8 cellular contexts compared by ENCODE assay signal in the genomic region with DNA sequence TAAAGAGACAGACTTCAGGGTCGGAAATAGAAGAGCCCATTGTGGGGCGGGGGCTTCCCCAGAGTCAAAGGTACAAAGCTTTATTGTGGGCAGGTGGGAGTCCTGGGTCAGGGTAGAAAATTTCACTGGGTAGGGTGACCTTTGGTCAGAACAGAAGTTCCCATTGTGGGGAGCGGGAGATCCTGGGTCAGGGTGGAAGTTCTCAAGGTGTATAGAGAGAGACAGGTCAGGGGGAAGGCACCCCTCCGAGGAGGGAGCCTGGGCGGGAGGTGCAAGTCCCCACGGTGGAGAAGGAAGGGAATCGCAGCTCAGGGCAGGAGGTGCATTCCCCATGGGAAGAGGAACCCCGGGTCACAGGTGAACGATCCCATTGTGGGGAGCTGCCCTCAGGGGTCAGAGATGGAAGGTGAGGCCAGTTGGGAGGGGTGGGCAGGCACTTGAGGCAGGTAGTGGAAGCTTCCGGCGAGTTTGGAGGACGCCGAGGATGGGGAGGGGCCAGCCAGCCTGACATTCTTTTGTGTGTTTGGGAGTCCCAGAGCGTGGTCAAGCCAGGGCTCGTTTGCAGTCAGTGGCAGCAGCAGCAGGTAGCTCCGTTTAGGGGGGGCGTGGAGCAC. TPM values are rescaled to one million over a fixed set of nuclear protein-coding genes. Genes with fewer than 3 reads are reported as not detected.
DNase-seq lines count a peak whose midpoint lies in the region; ATAC-seq and TF ChIP-seq lines count a peak whose summit lies in the region.

No MANE protein-coding gene starts in this region.

- peaks cover 37% of the 10 kb centered on the region for H3K79me2 ChIP-seq in SK-N-SH (ENCODE audit: insufficient read depth)

- H3K14ac ChIP-seq in mesenchymal stem cell (ENCODE audit: low read length in 2 of 2) = peak overlapping the region in 1 of 2 experiments; percentile 57

- H3K79me1 ChIP-seq in mesenchymal stem cell (replicated peaks; ENCODE audit: low read length, poor library complexity, severe bottlenecking) = peaks cover 18% of the 10 kb centered on the region

- DNase-seq in AG09309 (ENCODE audit: low read depth) = no peak
- peak; percentile 70 for DNase-seq in SK-N-SH
- peak; percentile 49 for DNase-seq in dermis blood vessel endothelial cell
- DNase-seq in mesenchymal stem cell = no peak
- DNase-seq in upper lobe of right lung = peak; percentile 72
- no peak for DNase-seq in SIG-M5 treated with dmso at 0.1 percent for 504 hours (lab: John Stamatoyannopoulos, UW; ENCODE audit: unreplicated experiment)

- CTCF ChIA-PET in SK-N-SH (lab: Yijun Ruan, JAX) = interaction anchor here (1.0 to 3.0 kb wide), 6 partner anchors 9 to 125 kb away, joined by 3 to 14 read pairs (median 6); a partner anchor contains a TSS

- peak overlapping the region; percentile 41 to 63 for H3K4ac ChIP-seq in mesenchymal stem cell (ENCODE audit: low read depth in 1 of 2, low read length in 2 of 2)

- H3F3A ChIP-seq in SK-N-SH (replicated peaks; ENCODE audit: insufficient read depth) = peaks cover 25% of the 10 kb centered on the region

- TF ChIP-seq CTCF in AG09309 (IDR thresholded peaks at IDR 0.05; ENCODE audit: control insufficient read depth, insufficient read depth, low read depth, low read length, missing control alignments) (no peak), SK-N-SH (IDR thresholded peaks at IDR 0.05) (no peak), upper lobe of right lung (IDR thresholded peaks at IDR 0.05) (no peak)

- no peak overlapping the region for H2BK12ac ChIP-seq in mesenchymal stem cell (ENCODE audit: low read length in 2 of 2)

- H3K27me3 ChIP-seq in SK-N-SH (ENCODE audit: insufficient read depth) = no peaks in the 10 kb centered on the region
- H3K27me3 ChIP-seq in mesenchymal stem cell (ENCODE audit: control insufficient read depth in 1 of 2, insufficient read depth in 1 of 2, low read length in 2 of 2) = no peaks in the 10 kb centered on the region
- no peaks in the 10 kb centered on the region for H3K27me3 ChIP-seq in upper lobe of right lung

- WGBS in SK-N-SH (ENCODE audit: low lambda C conversion rate) = 4% methylated on average over 14 of the region's 17 CpGs
- WGBS in mesenchymal stem cell = under 1% methylated on average over 17 of the region's 17 CpGs

- H3K9me3 ChIP-seq in SK-N-SH (no peaks in the 10 kb centered on the region), mesenchymal stem cell (ENCODE audit: control insufficient read depth, low read length) (no peaks in the 10 kb centered on the region), upper lobe of right lung (no peaks in the 10 kb centered on the region)

- H3K4me1 ChIP-seq in SK-N-SH (ENCODE audit: control insufficient read depth in 1 of 2, insufficient read depth in 2 of 2, low read depth in 1 of 2, low read length in 1 of 2) (peaks cover 6 to 21% of the 10 kb centered on the region in 2 experiments; a peak in 3 of 4 replicates), mesenchymal stem cell (ENCODE audit: control insufficient read depth, insufficient read depth, low read depth, low read length) (peaks cover 30% of the 10 kb centered on the region), upper lobe of right lung (peaks cover 25% of the 10 kb centered on the region)

- TF ChIP-seq EP300 in SK-N-SH (IDR thresholded peaks at IDR 0.05; ENCODE audit: borderline replicate concordance in 1 of 2, low read depth in 1 of 2, low read length in 1 of 2) = no peak

- peak overlapping the region; percentile 49 for H2BK5ac ChIP-seq in mesenchymal stem cell (ENCODE audit: low read depth, low read length, poor library complexity, severe bottlenecking)

- ATAC-seq in GM19351 (IDR thresholded peaks at IDR 0.05; ENCODE audit: unreplicated experiment) (peak; percentile 22), upper lobe of right lung (peak; percentile 31), HG02884 (IDR thresholded peaks at IDR 0.05; ENCODE audit: unreplicated experiment) (no peak)

- H2AK5ac ChIP-seq in mesenchymal stem cell (ENCODE audit: low read length, severe bottlenecking) = peak overlapping the region; percentile 1

- no peak overlapping the region for H4K8ac ChIP-seq in mesenchymal stem cell (ENCODE audit: low read length)

- H3K18ac ChIP-seq in mesenchymal stem cell (ENCODE audit: low read depth in 1 of 2, low read length in 2 of 2) = peak overlapping the region; percentile 7 to 80

- H2AFZ ChIP-seq in SK-N-SH (ENCODE audit: low read depth) = peak overlapping the region; percentile 63; the same call in 1 of the 2 replicates
- H2AFZ ChIP-seq in mesenchymal stem cell (ENCODE audit: low read depth, low read length) = peak overlapping the region; percentile 55

- H3K36me3 ChIP-seq in SK-N-SH (replicated peaks in 1 of 2; ENCODE audit: control insufficient read depth in 1 of 2, insufficient read depth in 2 of 2, low read length in 1 of 2) = peaks cover 34 to 44% of the 10 kb centered on the region in 2 experiments
- peaks cover 45 to 46% of the 10 kb centered on the region in 2 experiments for H3K36me3 ChIP-seq in mesenchymal stem cell (ENCODE audit: control insufficient read depth in 1 of 2, insufficient read depth in 2 of 2, low read depth in 1 of 2, low read length in 2 of 2)
- H3K36me3 ChIP-seq in upper lobe of right lung = peaks cover 55% of the 10 kb centered on the region

- peak overlapping the region in 1 of 2 experiments; percentile 84 for H3K23ac ChIP-seq in mesenchymal stem cell (ENCODE audit: low read length in 2 of 2)

- TF ChIP-seq RAD21 in SK-N-SH (IDR thresholded peaks at IDR 0.05; ENCODE audit: low read length) = no peak

- H3K4me3 ChIP-seq in AG09309 (ENCODE audit: control insufficient read depth, low read depth, low read length) = peak overlapping the region; percentile 84
- H3K4me3 ChIP-seq in SK-N-SH (ENCODE audit: low read depth in 2 of 2, low read length in 1 of 2) = peak overlapping the region; percentile 97 to 98
- H3K4me3 ChIP-seq in mesenchymal stem cell (ENCODE audit: insufficient read depth in 1 of 2, low read depth in 1 of 2, low read length in 2 of 2) = peak overlapping the region; percentile 82 to 99
- peak overlapping the region; percentile 91 for H3K4me3 ChIP-seq in upper lobe of right lung

- POLR2A ChIA-PET in SK-N-SH (lab: Yijun Ruan, JAX) = interaction anchor here (0.9 to 2.3 kb wide), 6 partner anchors 10 to 48 kb away, joined by 3 to 17 read pairs (median 4); a partner anchor contains a TSS

- H4K91ac ChIP-seq in mesenchymal stem cell (ENCODE audit: low read length) = peak overlapping the region; percentile 54

- H3K9ac ChIP-seq in SK-N-SH = peak overlapping the region; percentile 86
- H3K9ac ChIP-seq in mesenchymal stem cell (ENCODE audit: low read length) = peak overlapping the region; percentile 94

- intact Hi-C loops in upper lobe of right lung (cut with DNase I) = no loop called here

- H2BK15ac ChIP-seq in mesenchymal stem cell (ENCODE audit: low read depth, poor library complexity, severe bottlenecking) = peak overlapping the region; percentile 13

- H3K4me2 ChIP-seq in SK-N-SH (peak overlapping the region; percentile 100), mesenchymal stem cell (ENCODE audit: low read length, poor library complexity, severe bottlenecking) (peak overlapping the region; percentile 64)

- H3K9me2 ChIP-seq in SK-N-SH = no peaks in the 10 kb centered on the region

- peak overlapping the region; percentile 78 for H2BK120ac ChIP-seq in mesenchymal stem cell (ENCODE audit: low read depth, low read length)

- H3K27ac ChIP-seq in SK-N-SH (ENCODE audit: low read depth in 2 of 2, low read length in 1 of 2) = peak overlapping the region; percentile 73 to 91
- peak overlapping the region; percentile 0 for H3K27ac ChIP-seq in mesenchymal stem cell (ENCODE audit: low read length, poor library complexity, severe bottlenecking)
- H3K27ac ChIP-seq in upper lobe of right lung = peak overlapping the region; percentile 82

- no peaks in the 10 kb centered on the region for H4K20me1 ChIP-seq in SK-N-SH (ENCODE audit: insufficient read depth)

TF ChIP-seq in SK-N-SH, 30 proteins besides CTCF, POLR2A, EP300 and RAD21:
- no peak for TF ChIP-seq NFIC (IDR thresholded peaks at IDR 0.05; ENCODE audit: borderline replicate concordance)
- TF ChIP-seq GABPA (IDR thresholded peaks at IDR 0.05; ENCODE audit: low read depth) = peak; percentile 47; the same call in 1 of the 2 replicates

RNA-seq across cellular contexts. Expression of a gene that starts 0.6 kb away (rescaled TPM):
- 109 and 135 TPM in 2 replicates for polyA plus RNA-seq in SK-N-SH (2012; rRNA removed)
- polyA plus RNA-seq in SK-N-SH (2012; cell fraction: cytosol; rRNA removed) = 44.7 and 69.7 TPM in 2 replicates
- 159 and 199 TPM in 2 replicates for polyA plus RNA-seq in SK-N-SH (2012; cell fraction: nucleus; rRNA removed)
- total RNA-seq in dermis blood vessel endothelial cell = 108 and 113 TPM in 2 replicates
- polyA plus RNA-seq in mesenchymal stem cell (2013, experiment 1 of 2) = 62.5 TPM
- 61.5 TPM for polyA plus RNA-seq in mesenchymal stem cell (2013, experiment 2 of 2)
- 45.9 TPM for total RNA-seq in upper lobe of right lung

RNA-seq across cellular contexts. Expression of a gene that starts 9.0 kb away (rescaled TPM):
- 71.7 and 76.0 TPM in 2 replicates for polyA plus RNA-seq in SK-N-SH (2012; rRNA removed)
- 35.8 and 54.2 TPM in 2 replicates for polyA plus RNA-seq in SK-N-SH (2012; cell fraction: cytosol; rRNA removed)
- polyA plus RNA-seq in SK-N-SH (2012; cell fraction: nucleus; rRNA removed) = 98.6 and 102 TPM in 2 replicates
- total RNA-seq in dermis blood vessel endothelial cell (34.7 and 42.2 TPM in 2 replicates), upper lobe of right lung (62.9 TPM)
- polyA plus RNA-seq in mesenchymal stem cell (2013, experiment 1 of 2) = 44.9 TPM
- 45.0 TPM for polyA plus RNA-seq in mesenchymal stem cell (2013, experiment 2 of 2)

RNA-seq across cellular contexts. Expression of a gene that starts 13.3 kb away (rescaled TPM):
- 36.3 and 41.8 TPM in 2 replicates for polyA plus RNA-seq in SK-N-SH (2012; rRNA removed)
- 46.8 and 56.6 TPM in 2 replicates for polyA plus RNA-seq in SK-N-SH (2012; cell fraction: cytosol; rRNA removed)
- 30.0 and 34.5 TPM in 2 replicates for polyA plus RNA-seq in SK-N-SH (2012; cell fraction: nucleus; rRNA removed)
- 41.2 and 43.8 TPM in 2 replicates for total RNA-seq in dermis blood vessel endothelial cell
- polyA plus RNA-seq in mesenchymal stem cell (2013, experiment 1 of 2) = 16.0 TPM
- polyA plus RNA-seq in mesenchymal stem cell (2013, experiment 2 of 2) = 16.3 TPM
- 46.5 TPM for total RNA-seq in upper lobe of right lung

RNA-seq across cellular contexts. Expression of a gene that starts 33.7 kb away (rescaled TPM):
- 28.2 and 36.5 TPM in 2 replicates for polyA plus RNA-seq in SK-N-SH (2012; rRNA removed)
- polyA plus RNA-seq in SK-N-SH (2012; cell fraction: cytosol; rRNA removed) = 23.6 and 33.6 TPM in 2 replicates
- polyA plus RNA-seq in SK-N-SH (2012; cell fraction: nucleus; rRNA removed) = 30.5 and 34.3 TPM in 2 replicates
- total RNA-seq in dermis blood vessel endothelial cell = 52.5 and 59.9 TPM in 2 replicates
- polyA plus RNA-seq in mesenchymal stem cell (2013, experiment 1 of 2) = 24.4 TPM
- polyA plus RNA-seq in mesenchymal stem cell (2013, experiment 2 of 2) = 23.7 TPM
- total RNA-seq in upper lobe of right lung = 40.1 TPM

RNA-seq across cellular contexts. Expression of a gene that starts 48.3 kb away (rescaled TPM):
- polyA plus RNA-seq in SK-N-SH (2012; rRNA removed) = 14.5 and 17.7 TPM in 2 replicates
- 18.0 and 18.4 TPM in 2 replicates for polyA plus RNA-seq in SK-N-SH (2012; cell fraction: cytosol; rRNA removed)
- 20.3 and 24.9 TPM in 2 replicates for polyA plus RNA-seq in SK-N-SH (2012; cell fraction: nucleus; rRNA removed)
- total RNA-seq in dermis blood vessel endothelial cell (26.2 and 29.6 TPM in 2 replicates), upper lobe of right lung (66.2 TPM)
- polyA plus RNA-seq in mesenchymal stem cell (2013, experiment 1 of 2) = 29.3 TPM
- polyA plus RNA-seq in mesenchymal stem cell (2013, experiment 2 of 2) = 28.1 TPM

Comparison
In these comparisons a context has a peak if more than half of its experiments do, and no peak if none do; other contexts are left out.
1. DNase-seq: peak in SK-N-SH (single experiment), dermis blood vessel endothelial cell (single experiment) and upper lobe of right lung (single experiment); none in AG09309 (single experiment), mesenchymal stem cell (single experiment) and SIG-M5 treated with dmso at 0.1 percent for 504 hours (single experiment).
2. H3K27ac ChIP-seq: peak in every context shown above with its lines; median percentile 82 in SK-N-SH; 82 in upper lobe of right lung; 0 in mesenchymal stem cell.
3. Peak in every context shown above with its lines, with median percentiles within 50 percentile points of each other: H3K4me3 ChIP-seq.